Comparison of ENCODE assay signal across 19 cellular contexts in the genomic region with DNA sequence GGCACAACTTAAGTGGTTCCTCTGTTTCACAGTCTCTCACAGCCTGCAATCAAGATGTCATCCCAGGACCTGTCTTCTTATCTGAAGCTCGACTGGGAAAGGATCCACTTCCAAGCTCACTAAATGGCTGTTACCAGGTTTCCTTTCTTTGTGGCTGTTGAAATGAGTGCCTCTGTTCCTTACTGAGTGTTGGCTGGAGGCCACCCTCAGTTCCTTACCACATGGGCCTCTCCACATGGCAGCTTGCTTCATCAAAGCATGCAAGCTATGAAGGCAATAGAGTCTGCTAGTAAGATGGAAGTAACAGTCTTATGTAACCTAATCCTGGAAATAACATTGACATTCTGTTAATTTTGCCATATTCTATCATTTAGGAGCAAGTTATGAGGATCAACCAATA.
"Had no signal": no experiment of that assay in that cellular context is flagged by ENCODE, and none has a peak within 500 bp of the region (broad histone marks: within the 10 kb centered on the region; RNA-seq: fewer than 3 reads in every experiment).

No MANE protein-coding gene starts in this region.

- DNase-seq: islet precursor cell; left ventricle myocardium inferior; mesendoderm; naive thymus-derived CD4-positive, alpha-beta T cell; ovary; right lobe of liver; stimulated activated CD4-positive, alpha-beta T cell treated with anti-CD3 and anti-CD28 coated beads, Interleukin-2, amount 100 ng/mL, for 24 hours; stimulated activated CD4-positive, alpha-beta T cell treated with anti-CD3 and anti-CD28 coated beads, Interleukin-4, amount 100 ng/mL, for 1 hour; stimulated activated naive B cell treated with anti-CD40 and anti-IgM and Interleukin-4, amounts not matched to agents 10 μg/mL and 1 μg/mL and 100 μg/mL, for 72 hours; stimulated activated naive CD8-positive, alpha-beta T cell treated with anti-CD3 and anti-CD28 coated beads, Interleukin-15, Interleukin-2, amounts not matched to agents 100 U/mL and 50 U/mL, for 24 hours; stomach; testis; thyroid gland; transverse colon; upper lobe of left lung had no signal

- H3K4me3 ChIP-seq: left ventricle myocardium inferior, lung, ovary, right atrium auricular region, right lobe of liver, smooth muscle cell, stomach, testis, thyroid gland, transverse colon, upper lobe of left lung, vagina had no signal
